8 cellular contexts compared by ENCODE assay signal in the genomic region with DNA sequence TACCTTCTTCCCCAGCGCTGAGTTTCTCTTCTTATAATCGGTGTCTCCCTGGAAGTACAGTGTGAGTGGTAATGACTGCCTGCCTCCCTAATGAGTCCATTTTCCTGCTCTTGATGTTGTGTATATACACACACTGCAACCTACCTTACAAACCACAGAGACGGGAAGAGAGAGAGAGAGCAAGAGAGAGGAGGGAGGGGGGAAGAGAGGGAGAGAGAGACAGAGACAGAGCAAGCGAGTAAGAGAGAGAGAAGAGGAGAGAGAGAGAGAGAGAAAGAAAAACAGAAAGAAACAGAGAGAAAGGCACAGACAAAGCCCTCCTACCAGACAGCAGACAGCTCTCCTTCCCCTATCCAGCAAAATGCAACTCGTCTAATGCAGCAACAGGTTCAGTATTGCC. TPM values are rescaled to one million over a fixed set of nuclear protein-coding genes. Genes with fewer than 3 reads are reported as not detected.
DNase-seq lines count a peak whose midpoint lies in the region; ATAC-seq and TF ChIP-seq lines count a peak whose summit lies in the region.

No MANE protein-coding gene starts in this region.

- H3K36me3 Mint-ChIP-seq in activated CD4-positive, alpha-beta memory T cell treated with anti-CD3 and anti-CD28 coated beads for 36 hours = peaks cover 9% of the 10 kb centered on the region
- H3K36me3 Mint-ChIP-seq in osteocyte (ENCODE audit: unreplicated experiment) = peaks cover 4% of the 10 kb centered on the region

- DNase-seq in EH (ENCODE audit: low read depth) = peak; percentile 62
- DNase-seq in NCI-H1417 treated with DMSO at 0.1 percent for 48 hours (lab: John Stamatoyannopoulos, UW) = peak; percentile 82
- DNase-seq in activated CD4-positive, alpha-beta memory T cell treated with anti-CD3 and anti-CD28 coated beads for 36 hours = peak; percentile 12
- peak; percentile 33 for DNase-seq in foreskin melanocyte
- no peak for DNase-seq in osteocyte (ENCODE audit: extremely low spot score, unreplicated experiment)
- no peak for DNase-seq in superior temporal gyrus (ENCODE audit: extremely low spot score)
- no peak for DNase-seq in activated CD8-positive, alpha-beta memory T cell treated with anti-CD3 and anti-CD28 coated beads, Interleukin-2, amount 50 U/mL, for 48 hours

- H3K4me3 Mint-ChIP-seq in activated CD4-positive, alpha-beta memory T cell treated with anti-CD3 and anti-CD28 coated beads for 36 hours = peak overlapping the region; percentile 75
- peak overlapping the region; percentile 71 for H3K4me3 Mint-ChIP-seq in osteocyte (ENCODE audit: unreplicated experiment)

- H3K4me1 Mint-ChIP-seq in activated CD4-positive, alpha-beta memory T cell treated with anti-CD3 and anti-CD28 coated beads for 36 hours (ENCODE audit: low read depth) = peaks cover 33% of the 10 kb centered on the region
- peaks cover 20% of the 10 kb centered on the region for H3K4me1 Mint-ChIP-seq in osteocyte (ENCODE audit: unreplicated experiment)

- intact Hi-C loops in activated CD4-positive, alpha-beta memory T cell treated with anti-CD3 and anti-CD28 coated beads for 36 hours (cut with micrococcal nuclease) = loop anchor here (1.0 kb wide), 1 partner anchor 47 kb away; the partner anchor contains the start of gene ZBTB20

- peaks cover 11% of the 10 kb centered on the region for H3K9me3 Mint-ChIP-seq in activated CD4-positive, alpha-beta memory T cell treated with anti-CD3 and anti-CD28 coated beads for 36 hours
- no peaks in the 10 kb centered on the region for H3K9me3 Mint-ChIP-seq in osteocyte (ENCODE audit: unreplicated experiment)

- TF ChIP-seq CTCF in osteocyte (IDR thresholded peaks at IDR 0.05) = no peak

- CTCF ChIA-PET in activated CD4-positive, alpha-beta memory T cell treated with anti-CD3 and anti-CD28 coated beads for 36 hours (lab: Charles Lee) = interaction anchor here (0.8 to 2.4 kb wide), 8 partner anchors 8 to 714 kb away, joined by 3 to 17 read pairs (median 4); no protein-coding TSS in a partner anchor

- peak; percentile 76 for ATAC-seq in GM21576 (IDR thresholded peaks at IDR 0.05; ENCODE audit: unreplicated experiment)

- POLR2A ChIA-PET in activated CD4-positive, alpha-beta memory T cell treated with anti-CD3 and anti-CD28 coated beads for 36 hours (lab: Charles Lee) = no interaction called here

- no peaks in the 10 kb centered on the region for H3K27me3 Mint-ChIP-seq in activated CD4-positive, alpha-beta memory T cell treated with anti-CD3 and anti-CD28 coated beads for 36 hours
- no peaks in the 10 kb centered on the region for H3K27me3 Mint-ChIP-seq in osteocyte (ENCODE audit: unreplicated experiment)

- peak overlapping the region; percentile 49 for H3K27ac Mint-ChIP-seq in activated CD4-positive, alpha-beta memory T cell treated with anti-CD3 and anti-CD28 coated beads for 36 hours
- H3K27ac Mint-ChIP-seq in osteocyte (ENCODE audit: unreplicated experiment) = peak overlapping the region; percentile 87

RNA-seq across cellular contexts. Expression of gene ZBTB20, which starts 46.9 kb away (rescaled TPM):
- total RNA-seq in activated CD4-positive, alpha-beta memory T cell treated with anti-CD3 and anti-CD28 coated beads for 36 hours = 1 to 10 TPM; 4.4 to 5.4 TPM
- 19.1 and 23.3 TPM in 2 replicates for total RNA-seq in osteocyte

Comparison
In these comparisons a context has a peak if more than half of its experiments do, and no peak if none do; other contexts are left out.
1. DNase-seq: peak in EH (single experiment), NCI-H1417 treated with DMSO at 0.1 percent for 48 hours (single experiment), activated CD4-positive, alpha-beta memory T cell treated with anti-CD3 and anti-CD28 coated beads for 36 hours (single experiment) and foreskin melanocyte (single experiment); none in osteocyte (single experiment), superior temporal gyrus (single experiment) and activated CD8-positive, alpha-beta memory T cell treated with anti-CD3 and anti-CD28 coated beads, Interleukin-2, amount 50 U/mL, for 48 hours (single experiment).